Comparison of ENCODE assay signal across 9 cellular contexts in the genomic region with DNA sequence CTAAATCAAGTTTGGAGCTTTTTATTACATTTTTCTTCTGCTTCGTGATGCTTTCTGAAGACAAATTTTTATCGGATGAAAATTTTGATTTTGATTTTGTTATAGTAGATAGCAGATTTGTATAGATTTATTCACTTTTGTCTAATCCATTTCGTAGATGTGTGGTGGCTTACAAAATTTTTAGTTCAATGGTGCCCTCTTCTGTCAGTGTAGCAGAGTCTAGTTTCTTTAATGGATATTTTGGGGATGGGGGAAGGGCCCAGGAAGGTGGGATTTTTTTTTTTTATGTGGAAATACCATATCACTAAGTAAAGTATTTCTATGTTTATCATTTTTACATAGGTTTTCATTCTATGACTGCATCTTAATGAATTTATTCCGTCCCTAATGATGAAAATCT.
DNase-seq lines count a peak whose midpoint lies in the region; ATAC-seq and TF ChIP-seq lines count a peak whose summit lies in the region.
"Had no signal": no experiment of that assay in that cellular context is flagged by ENCODE, and none has a peak within 500 bp of the region (broad histone marks: within the 10 kb centered on the region; RNA-seq: fewer than 3 reads in every experiment).

No MANE protein-coding gene starts in this region.

- no peaks in the 10 kb centered on the region for H3K9me3 ChIP-seq in left ventricle myocardium inferior (replicated peaks)

- no peaks in the 10 kb centered on the region for H3K36me3 ChIP-seq in left ventricle myocardium inferior

- H3K27me3 ChIP-seq in left ventricle myocardium inferior (ENCODE audit: low read depth): no peaks in the 10 kb centered on the region

- no peak overlapping the region for H3K27ac ChIP-seq in left ventricle myocardium inferior (replicated peaks)

- no peak overlapping the region for H3K4me3 ChIP-seq in left ventricle myocardium inferior

- in situ Hi-C loops in ACHN (cut with HindIII; ENCODE audit: low pct_ligation_motif_present, low pct_unique_long_range_greater_than_20kb, low sequenced_read_pairs): no loop called here

- intact Hi-C loops in left ventricle myocardium inferior (cut with micrococcal nuclease): loop anchor here (5.0 kb wide), 1 partner anchor 474 kb away; no protein-coding TSS in a partner anchor

- no peaks in the 10 kb centered on the region for H3K4me1 ChIP-seq in left ventricle myocardium inferior

- peak; percentile 56 for TF ChIP-seq CTCF in left ventricle myocardium inferior (IDR thresholded peaks at IDR 0.05; ENCODE audit: borderline replicate concordance)

- DNase-seq in ACHN (peak; percentile 33), HPDE6-E6E7 (ENCODE audit: extremely low spot score) (peak; percentile 3), left ventricle myocardium inferior (no peak), inferior parietal cortex (ENCODE audit: extremely low spot score) (no peak), COLO668 (lab: John Stamatoyannopoulos, UW; ENCODE audit: unreplicated experiment) (no peak), NCI-H146 treated with DMSO at 0.1 percent for 48 hours (lab: John Stamatoyannopoulos, UW; ENCODE audit: unreplicated experiment) (no peak)
- DNase-seq: activated CD4-positive, alpha-beta T cell treated with anti-CD3 and anti-CD28 coated beads for 48 hours had no signal

- ATAC-seq in SK-N-SH treated with all-trans-retinoic acid at 6 μM for 48 hours (peak; percentile 83), GM21825 (IDR thresholded peaks at IDR 0.05; ENCODE audit: unreplicated experiment) (no peak)

TF ChIP-seq in SK-N-SH treated with all-trans-retinoic acid at 6 μM for 48 hours, 23 proteins besides CTCF, POLR2A, EP300 and RAD21:
- TF ChIP-seq GLIS3 (CRISPR knock-in tag; IDR thresholded peaks at IDR 0.05) (no peak), BACH2 (CRISPR knock-in tag; IDR thresholded peaks at IDR 0.05; ENCODE audit: borderline replicate concordance) (no peak), ZNF70 (CRISPR knock-in tag; IDR thresholded peaks at IDR 0.05) (no peak), CSDC2 (CRISPR knock-in tag; IDR thresholded peaks at IDR 0.05) (no peak), SNAI2 (CRISPR knock-in tag; IDR thresholded peaks at IDR 0.05) (no peak), ARNTL (CRISPR knock-in tag; IDR thresholded peaks at IDR 0.05; ENCODE audit: borderline replicate concordance, low read depth) (no peak), TOX (CRISPR knock-in tag; IDR thresholded peaks at IDR 0.05; ENCODE audit: borderline replicate concordance) (no peak), ZFP30 (CRISPR knock-in tag; IDR thresholded peaks at IDR 0.05) (no peak), ZNF8 (CRISPR knock-in tag; IDR thresholded peaks at IDR 0.05) (no peak), TCF4 (CRISPR knock-in tag; IDR thresholded peaks at IDR 0.05; ENCODE audit: borderline replicate concordance) (no peak), ZC3H10 (CRISPR knock-in tag; IDR thresholded peaks at IDR 0.05) (no peak), RARB (CRISPR knock-in tag; IDR thresholded peaks at IDR 0.05) (no peak), ESRRG (CRISPR knock-in tag; IDR thresholded peaks at IDR 0.05) (no peak), ISL1 (CRISPR knock-in tag; IDR thresholded peaks at IDR 0.05) (no peak)
- TF ChIP-seq, protein P1, sequence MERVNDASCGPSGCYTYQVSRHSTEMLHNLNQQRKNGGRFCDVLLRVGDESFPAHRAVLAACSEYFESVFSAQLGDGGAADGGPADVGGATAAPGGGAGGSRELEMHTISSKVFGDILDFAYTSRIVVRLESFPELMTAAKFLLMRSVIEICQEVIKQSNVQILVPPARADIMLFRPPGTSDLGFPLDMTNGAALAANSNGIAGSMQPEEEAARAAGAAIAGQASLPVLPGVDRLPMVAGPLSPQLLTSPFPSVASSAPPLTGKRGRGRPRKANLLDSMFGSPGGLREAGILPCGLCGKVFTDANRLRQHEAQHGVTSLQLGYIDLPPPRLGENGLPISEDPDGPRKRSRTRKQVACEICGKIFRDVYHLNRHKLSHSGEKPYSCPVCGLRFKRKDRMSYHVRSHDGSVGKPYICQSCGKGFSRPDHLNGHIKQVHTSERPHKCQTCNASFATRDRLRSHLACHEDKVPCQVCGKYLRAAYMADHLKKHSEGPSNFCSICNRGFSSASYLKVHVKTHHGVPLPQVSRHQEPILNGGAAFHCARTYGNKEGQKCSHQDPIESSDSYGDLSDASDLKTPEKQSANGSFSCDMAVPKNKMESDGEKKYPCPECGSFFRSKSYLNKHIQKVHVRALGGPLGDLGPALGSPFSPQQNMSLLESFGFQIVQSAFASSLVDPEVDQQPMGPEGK (CRISPR knock-in tag; IDR thresholded peaks at IDR 0.05; ENCODE audit: borderline replicate concordance): no peak
- TF ChIP-seq, protein P2, sequence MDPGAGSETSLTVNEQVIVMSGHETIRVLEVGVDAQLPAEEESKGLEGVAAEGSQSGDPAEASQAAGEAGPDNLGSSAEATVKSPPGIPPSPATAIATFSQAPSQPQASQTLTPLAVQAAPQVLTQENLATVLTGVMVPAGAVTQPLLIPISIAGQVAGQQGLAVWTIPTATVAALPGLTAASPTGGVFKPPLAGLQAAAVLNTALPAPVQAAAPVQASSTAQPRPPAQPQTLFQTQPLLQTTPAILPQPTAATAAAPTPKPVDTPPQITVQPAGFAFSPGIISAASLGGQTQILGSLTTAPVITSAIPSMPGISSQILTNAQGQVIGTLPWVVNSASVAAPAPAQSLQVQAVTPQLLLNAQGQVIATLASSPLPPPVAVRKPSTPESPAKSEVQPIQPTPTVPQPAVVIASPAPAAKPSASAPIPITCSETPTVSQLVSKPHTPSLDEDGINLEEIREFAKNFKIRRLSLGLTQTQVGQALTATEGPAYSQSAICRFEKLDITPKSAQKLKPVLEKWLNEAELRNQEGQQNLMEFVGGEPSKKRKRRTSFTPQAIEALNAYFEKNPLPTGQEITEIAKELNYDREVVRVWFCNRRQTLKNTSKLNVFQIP (CRISPR knock-in tag; IDR thresholded peaks at IDR 0.05; ENCODE audit: borderline replicate concordance, low read depth): no peak
- TF ChIP-seq, protein P3, sequence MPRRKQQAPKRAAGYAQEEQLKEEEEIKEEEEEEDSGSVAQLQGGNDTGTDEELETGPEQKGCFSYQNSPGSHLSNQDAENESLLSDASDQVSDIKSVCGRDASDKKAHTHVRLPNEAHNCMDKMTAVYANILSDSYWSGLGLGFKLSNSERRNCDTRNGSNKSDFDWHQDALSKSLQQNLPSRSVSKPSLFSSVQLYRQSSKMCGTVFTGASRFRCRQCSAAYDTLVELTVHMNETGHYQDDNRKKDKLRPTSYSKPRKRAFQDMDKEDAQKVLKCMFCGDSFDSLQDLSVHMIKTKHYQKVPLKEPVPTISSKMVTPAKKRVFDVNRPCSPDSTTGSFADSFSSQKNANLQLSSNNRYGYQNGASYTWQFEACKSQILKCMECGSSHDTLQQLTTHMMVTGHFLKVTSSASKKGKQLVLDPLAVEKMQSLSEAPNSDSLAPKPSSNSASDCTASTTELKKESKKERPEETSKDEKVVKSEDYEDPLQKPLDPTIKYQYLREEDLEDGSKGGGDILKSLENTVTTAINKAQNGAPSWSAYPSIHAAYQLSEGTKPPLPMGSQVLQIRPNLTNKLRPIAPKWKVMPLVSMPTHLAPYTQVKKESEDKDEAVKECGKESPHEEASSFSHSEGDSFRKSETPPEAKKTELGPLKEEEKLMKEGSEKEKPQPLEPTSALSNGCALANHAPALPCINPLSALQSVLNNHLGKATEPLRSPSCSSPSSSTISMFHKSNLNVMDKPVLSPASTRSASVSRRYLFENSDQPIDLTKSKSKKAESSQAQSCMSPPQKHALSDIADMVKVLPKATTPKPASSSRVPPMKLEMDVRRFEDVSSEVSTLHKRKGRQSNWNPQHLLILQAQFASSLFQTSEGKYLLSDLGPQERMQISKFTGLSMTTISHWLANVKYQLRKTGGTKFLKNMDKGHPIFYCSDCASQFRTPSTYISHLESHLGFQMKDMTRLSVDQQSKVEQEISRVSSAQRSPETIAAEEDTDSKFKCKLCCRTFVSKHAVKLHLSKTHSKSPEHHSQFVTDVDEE (CRISPR knock-in tag; IDR thresholded peaks at IDR 0.05): no peak

Comparison
In these comparisons a context has a peak if more than half of its experiments do, and no peak if none do; other contexts are left out.
1. DNase-seq: peak in ACHN (single experiment) and HPDE6-E6E7 (single experiment); none in left ventricle myocardium inferior (single experiment), inferior parietal cortex (single experiment), COLO668 (single experiment) and NCI-H146 treated with DMSO at 0.1 percent for 48 hours (single experiment).